37 cellular contexts compared by ENCODE assay signal in genomic region chr2:127469974-127470373, GRCh38. TPM values are rescaled to one million over a fixed set of nuclear protein-coding genes. Genes with fewer than 3 reads are reported as not detected.
"Had no signal": no experiment of that assay in that cellular context is flagged by ENCODE, and none has a peak within 500 bp of the region (broad histone marks: within the 10 kb centered on the region; RNA-seq: fewer than 3 reads in every experiment).

No MANE protein-coding gene starts in this region.

- H3K9me3 ChIP-seq: MG63 had no signal

- H3K9ac ChIP-seq: KMS-11 had no signal

- H3K4me3 ChIP-seq: MG63 had no signal

- H3K4me2 ChIP-seq: KMS-11 had no signal

- H3K27ac ChIP-seq: KMS-11 had no signal

- DNase-seq: Karpas-422, Kasumi-1, MG63, MM.1S, MV-4-11, NCI-H1048, NCI-H1092, NCI-H1092 treated with DMSO at 0.1 percent for 48 hours, NCI-H1105, NCI-H1105 treated with DMSO at 0.1 percent for 48 hours, NCI-H1417, NCI-H1417 treated with DMSO at 0.1 percent for 48 hours, NCI-H1436, NCI-H1436 treated with DMSO at 0.1 percent for 48 hours, NCI-H146, NCI-H1694, NCI-H1694 treated with DMSO at 0.1 percent for 48 hours, NCI-H187, NCI-H187 treated with DMSO at 0.1 percent for 48 hours, NCI-H1930, NCI-H2029, NCI-H2029 treated with DMSO at 0.1 percent for 48 hours, NCI-H2081, NCI-H2081 treated with DMSO at 0.1 percent for 48 hours, NCI-H2107, NCI-H2171, NCI-H2171 treated with DMSO at 0.1 percent for 48 hours, NCI-H2227 treated with DMSO at 0.1 percent for 48 hours, NCI-H226, NCI-H345, NCI-H446, NCI-H446 treated with DMSO at 0.1 percent for 48 hours, NCI-H510A, NCI-H510A treated with DMSO at 0.1 percent for 48 hours had no signal

- H3K27me3 ChIP-seq: MG63 had no signal

RNA-seq across cellular contexts. Expression of gene PROC, which starts 51.7 kb away (rescaled TPM):
- total RNA-seq: LHCN-M2, MCF 10A had no signal
